In genomic region chr12:59320112-59320511, GRCh38 we compare ENCODE assay signal across 29 cellular contexts.
"Had no signal": no experiment of that assay in that cellular context is flagged by ENCODE, and none has a peak within 500 bp of the region (broad histone marks: within the 10 kb centered on the region; RNA-seq: fewer than 3 reads in every experiment).

No MANE protein-coding gene starts in this region.

- H3K4me1 ChIP-seq: suprapubic skin, testis, thyroid gland, tibial artery, tibial nerve, transverse colon, upper lobe of left lung, upper lobe of right lung, uterus, vagina had no signal

- H3K4me3 ChIP-seq: stomach, suprapubic skin, testis, thoracic aorta, thyroid gland, tibial artery, tibial nerve, transverse colon, upper lobe of left lung, upper lobe of right lung, uterus, vagina had no signal

- H3K9me3 ChIP-seq: stomach, suprapubic skin, testis, thoracic aorta, thyroid gland, tibial artery, tibial nerve, transverse colon, upper lobe of left lung, upper lobe of right lung, uterus, vagina had no signal

- ATAC-seq: stimulated activated effector memory CD8-positive, alpha-beta T cell treated with anti-CD3 and anti-CD28 coated beads, Interleukin-12 subunit alpha, Interleukin-12 subunit beta, amount 100 ng/mL, for 72 hours; stimulated activated memory B cell treated with anti-CD40 and anti-IgM and Interleukin-4, amounts not matched to agents 10 μg/mL and 1 μg/mL and 100 μg/mL, for 72 hours; stimulated activated naive B cell treated with anti-CD40 and anti-IgM and Interleukin-4, amounts not matched to agents 10 μg/mL and 1 μg/mL and 100 μg/mL, for 72 hours; stimulated activated naive CD8-positive, alpha-beta T cell treated with anti-CD3 and anti-CD28 coated beads, Interleukin-15, amount 100 ng/mL, for 72 hours; stimulated activated naive CD8-positive, alpha-beta T cell treated with anti-CD3 and anti-CD28 coated beads, Interleukin-15, Interleukin-2, amounts not matched to agents 100 U/mL and 50 U/mL, for 24 hours; upper lobe of right lung had no signal

- DNase-seq: stimulated activated CD4-positive, alpha-beta T cell treated with anti-CD3 and anti-CD28 coated beads, Interleukin-2, amount 100 ng/mL, for 48 hours; stimulated activated CD4-positive, alpha-beta T cell treated with anti-CD3 and anti-CD28 coated beads, Interleukin-4, amount 100 ng/mL, for 1 hour; stimulated activated CD4-positive, alpha-beta T cell treated with anti-CD3 and anti-CD28 coated beads, Interleukin-4, amount 100 ng/mL, for 24 hours; stimulated activated CD4-positive, alpha-beta T cell treated with anti-CD3 and anti-CD28 coated beads, Interleukin-4, amount 100 ng/mL, for 4 hours; stimulated activated CD8-positive, alpha-beta memory T cell treated with anti-CD3 and anti-CD28 coated beads, Interleukin-4, amount 100 ng/mL, for 48 hours; stimulated activated naive B cell treated with anti-CD40 and anti-IgM and Interleukin-4, amounts not matched to agents 10 μg/mL and 1 μg/mL and 100 μg/mL, for 72 hours; stimulated activated naive CD4-positive, alpha-beta T cell; stimulated activated naive CD4-positive, alpha-beta T cell treated with Interleukin-2 at 50 U/mL for 16 hours; stimulated activated naive CD8-positive, alpha-beta T cell treated with anti-CD3 and anti-CD28 coated beads, Interleukin-15, amount 100 ng/mL, for 72 hours; stimulated activated naive CD8-positive, alpha-beta T cell treated with anti-CD3 and anti-CD28 coated beads, Interleukin-15, Interleukin-2, amounts not matched to agents 100 U/mL and 50 U/mL, for 24 hours; stomach; substantia nigra; testis; thyroid gland; tibial artery; transverse colon; trophoblast cell; upper lobe of right lung; uterus had no signal

- H3K27me3 ChIP-seq: stomach, suprapubic skin, testis, thyroid gland, tibial artery, tibial nerve, transverse colon, upper lobe of left lung, upper lobe of right lung, uterus, vagina had no signal

- H3K4me3 Mint-ChIP-seq: stimulated activated effector memory CD8-positive, alpha-beta T cell treated with anti-CD3 and anti-CD28 coated beads, Interleukin-12 subunit alpha, Interleukin-12 subunit beta, amount 100 ng/mL, for 72 hours; stimulated activated memory B cell treated with anti-CD40 and anti-IgM and Interleukin-4, amounts not matched to agents 10 μg/mL and 1 μg/mL and 100 μg/mL, for 72 hours; stimulated activated naive B cell treated with anti-CD40 and anti-IgM and Interleukin-4, amounts not matched to agents 10 μg/mL and 1 μg/mL and 100 μg/mL, for 72 hours; stimulated activated naive CD8-positive, alpha-beta T cell treated with anti-CD3 and anti-CD28 coated beads, Interleukin-15, amount 100 ng/mL, for 72 hours; stimulated activated naive CD8-positive, alpha-beta T cell treated with anti-CD3 and anti-CD28 coated beads, Interleukin-15, Interleukin-2, amounts not matched to agents 100 ng/mL and 50 ng/mL, for 24 hours; type B pancreatic cell had no signal

- H3K36me3 ChIP-seq: stomach, suprapubic skin, thoracic aorta, thyroid gland, tibial artery, tibial nerve, transverse colon, upper lobe of left lung, upper lobe of right lung, uterus, vagina had no signal

- H3K27me3 Mint-ChIP-seq: stimulated activated memory B cell treated with anti-CD40 and anti-IgM and Interleukin-4, amounts not matched to agents 10 μg/mL and 1 μg/mL and 100 μg/mL, for 72 hours; stimulated activated naive B cell treated with anti-CD40 and anti-IgM and Interleukin-4, amounts not matched to agents 10 μg/mL and 1 μg/mL and 100 μg/mL, for 72 hours; stimulated activated naive CD8-positive, alpha-beta T cell treated with anti-CD3 and anti-CD28 coated beads, Interleukin-15, amount 100 ng/mL, for 72 hours; stimulated activated naive CD8-positive, alpha-beta T cell treated with anti-CD3 and anti-CD28 coated beads, Interleukin-15, Interleukin-2, amounts not matched to agents 100 ng/mL and 50 ng/mL, for 24 hours; type B pancreatic cell had no signal

- H3K4me1 Mint-ChIP-seq: stimulated activated effector memory CD8-positive, alpha-beta T cell treated with anti-CD3 and anti-CD28 coated beads, Interleukin-12 subunit alpha, Interleukin-12 subunit beta, amount 100 ng/mL, for 72 hours; stimulated activated memory B cell treated with anti-CD40 and anti-IgM and Interleukin-4, amounts not matched to agents 10 μg/mL and 1 μg/mL and 100 μg/mL, for 72 hours; stimulated activated naive B cell treated with anti-CD40 and anti-IgM and Interleukin-4, amounts not matched to agents 10 μg/mL and 1 μg/mL and 100 μg/mL, for 72 hours; stimulated activated naive CD8-positive, alpha-beta T cell treated with anti-CD3 and anti-CD28 coated beads, Interleukin-15, amount 100 ng/mL, for 72 hours had no signal

- H3K9me3 Mint-ChIP-seq: stimulated activated effector memory CD8-positive, alpha-beta T cell treated with anti-CD3 and anti-CD28 coated beads, Interleukin-12 subunit alpha, Interleukin-12 subunit beta, amount 100 ng/mL, for 72 hours; stimulated activated memory B cell treated with anti-CD40 and anti-IgM and Interleukin-4, amounts not matched to agents 10 μg/mL and 1 μg/mL and 100 μg/mL, for 72 hours; stimulated activated naive B cell treated with anti-CD40 and anti-IgM and Interleukin-4, amounts not matched to agents 10 μg/mL and 1 μg/mL and 100 μg/mL, for 72 hours; stimulated activated naive CD8-positive, alpha-beta T cell treated with anti-CD3 and anti-CD28 coated beads, Interleukin-15, amount 100 ng/mL, for 72 hours; stimulated activated naive CD8-positive, alpha-beta T cell treated with anti-CD3 and anti-CD28 coated beads, Interleukin-15, Interleukin-2, amounts not matched to agents 100 ng/mL and 50 ng/mL, for 24 hours; type B pancreatic cell had no signal

- FAIRE-seq: urothelium cell line had no signal

- H3K27ac Mint-ChIP-seq: stimulated activated effector memory CD8-positive, alpha-beta T cell treated with anti-CD3 and anti-CD28 coated beads, Interleukin-12 subunit alpha, Interleukin-12 subunit beta, amount 100 ng/mL, for 72 hours; stimulated activated memory B cell treated with anti-CD40 and anti-IgM and Interleukin-4, amounts not matched to agents 10 μg/mL and 1 μg/mL and 100 μg/mL, for 72 hours; stimulated activated naive B cell treated with anti-CD40 and anti-IgM and Interleukin-4, amounts not matched to agents 10 μg/mL and 1 μg/mL and 100 μg/mL, for 72 hours; stimulated activated naive CD8-positive, alpha-beta T cell treated with anti-CD3 and anti-CD28 coated beads, Interleukin-15, amount 100 ng/mL, for 72 hours; stimulated activated naive CD8-positive, alpha-beta T cell treated with anti-CD3 and anti-CD28 coated beads, Interleukin-15, Interleukin-2, amounts not matched to agents 100 ng/mL and 50 ng/mL, for 24 hours; type B pancreatic cell had no signal

- H3K36me3 Mint-ChIP-seq: stimulated activated effector memory CD8-positive, alpha-beta T cell treated with anti-CD3 and anti-CD28 coated beads, Interleukin-12 subunit alpha, Interleukin-12 subunit beta, amount 100 ng/mL, for 72 hours; stimulated activated memory B cell treated with anti-CD40 and anti-IgM and Interleukin-4, amounts not matched to agents 10 μg/mL and 1 μg/mL and 100 μg/mL, for 72 hours; stimulated activated naive B cell treated with anti-CD40 and anti-IgM and Interleukin-4, amounts not matched to agents 10 μg/mL and 1 μg/mL and 100 μg/mL, for 72 hours; type B pancreatic cell had no signal

- H3K27ac ChIP-seq: stomach, suprapubic skin, testis, thoracic aorta, thyroid gland, tibial artery, tibial nerve, transverse colon, upper lobe of left lung, upper lobe of right lung, uterus, vagina had no signal
